In genomic region chr6:117602151-117602898, GRCh38 we compare ENCODE assay signal across 1 cellular context.
TF ChIP-seq lines count a peak whose summit lies in the region.

GOPC (minus strand) TSS chr6:117602511; CDS start chr6:117602288, 223 bp downstream.

TF ChIP-seq in SK-N-SH, 30 proteins besides CTCF, POLR2A, EP300 and RAD21 (continued from another document):
- TF ChIP-seq MAX (IDR thresholded peaks at IDR 0.05; ENCODE audit: low read depth) (peak; percentile 90), MEF2A (IDR thresholded peaks at IDR 0.05; ENCODE audit: borderline replicate concordance, low read depth) (no peak), MXI1 (IDR thresholded peaks at IDR 0.05; ENCODE audit: low read depth, low read length) (peak; percentile 83), IRF3 (IDR thresholded peaks at IDR 0.05; ENCODE audit: low read depth, low read length) (no peak), NFIC (IDR thresholded peaks at IDR 0.05; ENCODE audit: borderline replicate concordance) (no peak), FOXJ3 (CRISPR knock-in tag; IDR thresholded peaks at IDR 0.05) (no peak), TAF1 (IDR thresholded peaks at IDR 0.05; ENCODE audit: borderline replicate concordance, low read depth, low read length) (peak; percentile 72), USF1 (IDR thresholded peaks at IDR 0.05; ENCODE audit: borderline replicate concordance, low read depth) (peak; percentile 83; the same call in 1 of the 2 replicates), TEAD4 (IDR thresholded peaks at IDR 0.05; ENCODE audit: borderline replicate concordance, insufficient read depth) (no peak)
